In the genomic region with DNA sequence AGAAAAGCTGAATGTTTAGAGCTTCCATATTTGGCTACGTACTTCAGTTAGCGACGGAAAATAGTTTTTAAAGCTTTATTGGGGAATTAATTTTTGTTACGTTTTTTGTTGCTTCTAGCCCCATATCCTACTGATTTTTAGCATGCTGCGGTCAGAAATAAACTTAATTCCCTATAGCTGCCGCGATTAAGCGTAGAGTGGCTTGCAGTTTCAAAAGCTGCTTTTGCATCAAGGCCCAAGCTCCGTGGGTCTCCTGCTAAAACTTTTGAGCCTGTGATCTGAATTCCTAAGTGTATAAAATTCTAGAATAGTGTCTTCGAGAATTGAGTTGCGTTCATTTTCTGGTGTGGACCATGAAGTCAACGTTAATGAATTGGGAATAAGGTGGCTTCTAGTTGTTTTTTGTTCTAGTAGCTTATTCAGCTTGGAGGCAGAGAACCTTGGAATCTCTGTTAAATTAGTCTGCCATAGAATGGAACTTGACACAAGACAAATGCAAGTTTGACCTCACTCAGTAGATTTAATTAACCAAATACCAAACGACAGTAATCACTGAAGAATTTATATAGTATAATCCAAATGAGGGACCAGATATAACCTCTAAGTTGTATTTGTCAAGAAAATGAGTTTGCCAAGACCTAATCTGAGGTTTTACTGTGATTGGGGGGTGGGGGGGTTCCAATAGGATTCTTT, we compare ENCODE assay signal across 9 cellular contexts. TPM values are rescaled to one million over a fixed set of nuclear protein-coding genes. Genes with fewer than 3 reads are reported as not detected.
DNase-seq lines count a peak whose midpoint lies in the region; ATAC-seq and TF ChIP-seq lines count a peak whose summit lies in the region.
"Had no signal": no experiment of that assay in that cellular context is flagged by ENCODE, and none has a peak within 500 bp of the region (broad histone marks: within the 10 kb centered on the region; RNA-seq: fewer than 3 reads in every experiment).

No MANE protein-coding gene starts in this region.

- peak overlapping the region; percentile 99 for H3K27ac ChIP-seq in psoas muscle

- H3K27me3 ChIP-seq in psoas muscle (ENCODE audit: insufficient read depth in 3 of 3, low read length in 2 of 3) = no peaks in the 10 kb centered on the region

- TF ChIP-seq CTCF in fibroblast of mammary gland (conservative IDR thresholded peaks at IDR 0.05; ENCODE audit: control insufficient read depth, insufficient read depth, low read depth, low read length) (no peak), psoas muscle (IDR thresholded peaks at IDR 0.05) (no peak)

- DNase-seq in fibroblast of mammary gland (ENCODE audit: low read depth) (no peak), psoas muscle (no peak), NCI-H1092 treated with DMSO at 0.1 percent for 48 hours (lab: John Stamatoyannopoulos, UW) (no peak), activated gamma-delta T cell (lab: John Stamatoyannopoulos, UW) (no peak), OCI-M1 (lab: John Stamatoyannopoulos, UW) (no peak)

- H3K4me3 ChIP-seq in GM08714 (ENCODE audit: low read length) (peak overlapping the region; percentile 87), fibroblast of mammary gland (ENCODE audit: control insufficient read depth, low read depth, low read length) (peak overlapping the region; percentile 84), psoas muscle (peak overlapping the region; percentile 100)

- H3K36me3 ChIP-seq in psoas muscle (ENCODE audit: insufficient read depth in 1 of 2, low read depth in 1 of 2) = no peaks in the 10 kb centered on the region

- peaks cover 48% of the 10 kb centered on the region for H3K4me1 ChIP-seq in psoas muscle

- no peaks in the 10 kb centered on the region for H3K9me3 ChIP-seq in psoas muscle

- intact Hi-C loops in psoas muscle (cut with DNase I) = loop anchor here (5.0 kb wide), 2 partner anchors 87 to 92 kb away; a partner anchor contains a TSS

- ATAC-seq in SK-N-SH treated with all-trans-retinoic acid at 6 μM for 48 hours (no peak), psoas muscle (no peak), GM18867 (IDR thresholded peaks at IDR 0.05; ENCODE audit: unreplicated experiment) (no peak)

- 3 to 7% (median 5%) methylated on average over 13 of the region's 13 CpGs for WGBS in psoas muscle, 3 donors

TF ChIP-seq in SK-N-SH treated with all-trans-retinoic acid at 6 μM for 48 hours, 23 proteins besides CTCF, POLR2A, EP300 and RAD21:
- TF ChIP-seq ISL1 (CRISPR knock-in tag; IDR thresholded peaks at IDR 0.05) (peak; percentile 57), TCF4 (CRISPR knock-in tag; IDR thresholded peaks at IDR 0.05; ENCODE audit: borderline replicate concordance) (no peak)
- TF ChIP-seq, protein P1, sequence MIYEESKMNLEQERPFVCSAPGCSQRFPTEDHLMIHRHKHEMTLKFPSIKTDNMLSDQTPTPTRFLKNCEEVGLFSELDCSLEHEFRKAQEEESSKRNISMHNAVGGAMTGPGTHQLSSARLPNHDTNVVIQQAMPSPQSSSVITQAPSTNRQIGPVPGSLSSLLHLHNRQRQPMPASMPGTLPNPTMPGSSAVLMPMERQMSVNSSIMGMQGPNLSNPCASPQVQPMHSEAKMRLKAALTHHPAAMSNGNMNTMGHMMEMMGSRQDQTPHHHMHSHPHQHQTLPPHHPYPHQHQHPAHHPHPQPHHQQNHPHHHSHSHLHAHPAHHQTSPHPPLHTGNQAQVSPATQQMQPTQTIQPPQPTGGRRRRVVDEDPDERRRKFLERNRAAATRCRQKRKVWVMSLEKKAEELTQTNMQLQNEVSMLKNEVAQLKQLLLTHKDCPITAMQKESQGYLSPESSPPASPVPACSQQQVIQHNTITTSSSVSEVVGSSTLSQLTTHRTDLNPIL (CRISPR knock-in tag; IDR thresholded peaks at IDR 0.05; ENCODE audit: low read depth) = 0 out of 2 replicates have a peak, but pooled peaks have one; percentile 19
TF ChIP-seq in SK-N-SH treated with all-trans-retinoic acid at 6 μM for 48 hours: peak in this region for 2.

RNA-seq across cellular contexts. Expression of a gene that starts 1.0 kb away (rescaled TPM):
- total RNA-seq in psoas muscle = 100 to 1,000 TPM in 1 of 4 donors, 10 to 100 TPM in 3; 52.0 to 236 (median 80.9) TPM
- 100 to 1,000 TPM in 2 of 3 donors, 10 to 100 TPM in 1; 84.6 to 215 (median 141) TPM for polyA plus RNA-seq in psoas muscle

RNA-seq across cellular contexts. Expression of a gene that starts 35.5 kb away (rescaled TPM):
- total RNA-seq in psoas muscle = not detected
- under 1 TPM in 1 of 3 donors, not detected in 2; 0.10 TPM for polyA plus RNA-seq in psoas muscle
- total RNA-seq: H4 had no signal

RNA-seq across cellular contexts. Expression of a gene that starts 51.6 kb away (rescaled TPM):
- 10 to 100 TPM in 2 of 4 donors, 1 to 10 TPM in 2; 3.9 to 15.7 (median 11.7) TPM for total RNA-seq in psoas muscle
- polyA plus RNA-seq in psoas muscle = 10 to 100 TPM; 13.4 to 24.5 (median 15.5) TPM
